Comparison of ENCODE assay signal across 18 cellular contexts in the genomic region with DNA sequence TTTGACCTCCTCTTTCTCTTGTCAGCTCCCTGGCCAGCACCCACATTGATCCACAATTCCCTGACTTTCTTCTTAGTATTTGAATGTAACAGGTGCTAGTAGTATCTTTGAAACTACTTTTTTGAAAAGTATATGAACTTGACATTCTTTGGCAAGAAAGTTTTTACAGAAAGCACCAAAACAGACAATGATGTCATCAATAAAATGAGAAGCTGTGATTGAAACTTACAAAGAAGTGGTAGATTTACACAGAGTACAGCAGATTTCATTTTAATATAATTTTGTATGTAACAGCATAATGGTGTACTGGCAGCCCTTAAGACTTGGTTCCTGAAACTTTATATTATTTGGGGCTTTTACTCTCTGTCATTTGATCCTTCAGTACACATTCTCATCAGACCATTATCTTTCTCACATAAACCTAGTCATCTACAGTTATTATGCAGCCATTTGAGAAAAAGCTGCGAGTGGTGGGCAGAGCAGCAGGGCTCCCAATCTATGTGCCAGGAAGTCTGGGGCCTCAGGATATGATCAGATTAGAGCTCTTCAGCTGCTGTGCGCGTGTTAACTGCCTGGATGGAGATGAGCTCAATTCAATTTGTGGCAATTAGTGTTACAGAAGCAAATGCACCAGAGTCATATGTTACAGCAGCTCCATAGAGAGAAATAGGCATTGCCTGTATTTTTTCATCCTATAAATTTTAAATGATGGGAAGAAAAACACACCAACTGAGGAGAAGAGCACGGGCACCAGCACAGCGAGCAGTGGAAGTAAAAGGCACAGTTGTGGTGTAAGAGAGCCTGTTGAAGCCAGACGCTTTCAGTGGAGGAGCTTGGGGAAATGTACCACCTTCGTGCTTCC.
A peak's percentile ranks its signal among the peaks of the same experiment; 100 is the strongest.
DNase-seq lines count a peak whose midpoint lies in the region; TF ChIP-seq lines count a peak whose summit lies in the region.
"Had no signal": no experiment of that assay in that cellular context is flagged by ENCODE, and none has a peak within 500 bp of the region (broad histone marks: within the 10 kb centered on the region; RNA-seq: fewer than 3 reads in every experiment).

No MANE protein-coding gene starts in this region.

- H3K4me3 ChIP-seq in SK-N-SH (ENCODE audit: low read depth in 2 of 2, low read length in 1 of 2) (no peak overlapping the region), neural progenitor cell (no peak overlapping the region)
- H3K4me3 ChIP-seq: breast epithelium, HAP-1, heart right ventricle, lower lobe of right lung, upper lobe of right lung had no signal

- peak overlapping the region; percentile 15 for H3K27ac Mint-ChIP-seq in neural progenitor cell
- H3K27ac Mint-ChIP-seq: activated CD4-positive, alpha-beta memory T cell treated with anti-CD3 and anti-CD28 coated beads for 36 hours had no signal

- H3K4me1 Mint-ChIP-seq in neural progenitor cell: peaks cover 8% of the 10 kb centered on the region

- H3K36me3 ChIP-seq in SK-N-SH (replicated peaks in 1 of 2; ENCODE audit: control insufficient read depth in 1 of 2, insufficient read depth in 2 of 2, low read length in 1 of 2): no peaks in the 10 kb centered on the region
- H3K36me3 ChIP-seq in neural progenitor cell: no peaks in the 10 kb centered on the region
- H3K36me3 ChIP-seq: breast epithelium, HAP-1, heart right ventricle, lower lobe of right lung, upper lobe of right lung had no signal

- DNase-seq in NCI-H524 (lab: John Stamatoyannopoulos, UW) (peak; percentile 40 to 57), NCI-H524 treated with DMSO at 0.1 percent for 48 hours (lab: John Stamatoyannopoulos, UW) (no peak), NCI-H2081 (lab: John Stamatoyannopoulos, UW) (peak; percentile 77 to 94), SK-N-SH (peak; percentile 60), neural progenitor cell (ENCODE audit: low spot score) (no peak), HCEC 1CT (no peak), DMS53 (lab: John Stamatoyannopoulos, UW) (no peak)
- no peak for DNase-seq in activated CD4-positive, alpha-beta T cell treated with anti-CD3 and anti-CD28 coated beads, Interleukin-2, amount 50 U/mL, for 4 hours
- DNase-seq: 8988T; activated CD4-positive, alpha-beta memory T cell treated with anti-CD3 and anti-CD28 coated beads for 36 hours; activated gamma-delta T cell treated with Interleukin-2 at 50 U/mL for 16 hours; Calu3; heart right ventricle; IMR-90; lower lobe of right lung; upper lobe of right lung had no signal

- TF ChIP-seq RAD21 in SK-N-SH (IDR thresholded peaks at IDR 0.05; ENCODE audit: low read length): peak; percentile 39

- peaks cover 1% of the 10 kb centered on the region for H3K36me3 Mint-ChIP-seq in neural progenitor cell

- H3K9ac ChIP-seq in SK-N-SH (no peak overlapping the region), neural progenitor cell (no peak overlapping the region)

- TF ChIP-seq EP300 in SK-N-SH (IDR thresholded peaks at IDR 0.05; ENCODE audit: borderline replicate concordance in 1 of 2, low read depth in 1 of 2, low read length in 1 of 2): peak in 1 of 2 experiments; percentile 99; a peak in 2 of 4 replicates

- no peaks in the 10 kb centered on the region for H3K9me3 ChIP-seq in SK-N-SH
- H3K9me3 ChIP-seq in neural progenitor cell (ENCODE audit: low read depth): no peaks in the 10 kb centered on the region
- H3K9me3 ChIP-seq: breast epithelium, HAP-1, heart right ventricle, lower lobe of right lung, upper lobe of right lung had no signal

- no peak overlapping the region for H3K4me3 Mint-ChIP-seq in neural progenitor cell
- H3K4me3 Mint-ChIP-seq: activated CD4-positive, alpha-beta memory T cell treated with anti-CD3 and anti-CD28 coated beads for 36 hours had no signal

- H3K4me2 ChIP-seq in SK-N-SH (peak overlapping the region; percentile 26; the same call in 1 of the 2 replicates), neural progenitor cell (no peak overlapping the region)

- H3K9me3 Mint-ChIP-seq in neural progenitor cell: no peaks in the 10 kb centered on the region
- H3K9me3 Mint-ChIP-seq: activated CD4-positive, alpha-beta memory T cell treated with anti-CD3 and anti-CD28 coated beads for 36 hours had no signal

- no peaks in the 10 kb centered on the region for H3K9me2 ChIP-seq in SK-N-SH

- H3K27me3 Mint-ChIP-seq in neural progenitor cell (ENCODE audit: insufficient read depth, low read depth): no peaks in the 10 kb centered on the region
- H3K27me3 Mint-ChIP-seq: activated CD4-positive, alpha-beta memory T cell treated with anti-CD3 and anti-CD28 coated beads for 36 hours had no signal

- H3K79me2 ChIP-seq in SK-N-SH (ENCODE audit: insufficient read depth) (no peaks in the 10 kb centered on the region), neural progenitor cell (ENCODE audit: low read depth) (no peaks in the 10 kb centered on the region)

- CTCF ChIA-PET in SK-N-SH (lab: Yijun Ruan, JAX): interaction anchor here (0.6 to 3.4 kb wide), 22 partner anchors 11 to 371 kb away, joined by 3 to 25 read pairs (median 4); partner anchors contain the start of gene NREP

- POLR2A ChIA-PET in SK-N-SH (lab: Yijun Ruan, JAX): interaction anchor here (0.6 to 2.1 kb wide), 12 partner anchors 16 to 372 kb away, joined by 3 to 22 read pairs (median 5); partner anchors contain the start of genes CAMK4 and STARD4

- H3F3A ChIP-seq in SK-N-SH (replicated peaks; ENCODE audit: insufficient read depth) (no peaks in the 10 kb centered on the region), neural progenitor cell (ENCODE audit: low read depth) (no peaks in the 10 kb centered on the region)

- H2AFZ ChIP-seq in SK-N-SH (ENCODE audit: low read depth): peak overlapping the region; percentile 67
- H2AFZ ChIP-seq in neural progenitor cell (replicated peaks): no peak overlapping the region

- H4K20me1 ChIP-seq in SK-N-SH (ENCODE audit: insufficient read depth): no peaks in the 10 kb centered on the region
- H4K20me1 ChIP-seq in neural progenitor cell (ENCODE audit: low read depth): no peaks in the 10 kb centered on the region

- TF ChIP-seq CTCF in SK-N-SH (IDR thresholded peaks at IDR 0.05) (no peak), neural progenitor cell (IDR thresholded peaks at IDR 0.05) (no peak)

- 24% methylated on average over 7 of the region's 7 CpGs for WGBS in SK-N-SH (ENCODE audit: low lambda C conversion rate)

- peak overlapping the region; percentile 40 to 100 for H3K27ac ChIP-seq in SK-N-SH (ENCODE audit: low read depth in 2 of 2, low read length in 1 of 2)
- no peak overlapping the region for H3K27ac ChIP-seq in neural progenitor cell
- H3K27ac ChIP-seq: breast epithelium, heart right ventricle, lower lobe of right lung, upper lobe of right lung had no signal

- H3K27me3 ChIP-seq in SK-N-SH (ENCODE audit: insufficient read depth): no peaks in the 10 kb centered on the region
- H3K27me3 ChIP-seq in neural progenitor cell: no peaks in the 10 kb centered on the region
- H3K27me3 ChIP-seq: breast epithelium, heart right ventricle, upper lobe of right lung had no signal

- H3K4me1 ChIP-seq in SK-N-SH (ENCODE audit: control insufficient read depth in 1 of 2, insufficient read depth in 2 of 2, low read depth in 1 of 2, low read length in 1 of 2) (peaks cover 18 to 49% of the 10 kb centered on the region in 2 experiments; a peak in 3 of 4 replicates), neural progenitor cell (no peaks in the 10 kb centered on the region)
- H3K4me1 ChIP-seq: breast epithelium, heart right ventricle, lower lobe of right lung, upper lobe of right lung had no signal

TF ChIP-seq in SK-N-SH, 30 proteins besides CTCF, POLR2A, EP300 and RAD21 (continues in another document):
- TF ChIP-seq GATA2 (CRISPR knock-in tag; IDR thresholded peaks at IDR 0.05) (peak; percentile 98), NRF1 (IDR thresholded peaks at IDR 0.05; ENCODE audit: low read depth, low read length) (no peak), NFIC (IDR thresholded peaks at IDR 0.05; ENCODE audit: borderline replicate concordance) (peak; percentile 45; the same call in 1 of the 2 replicates), POLR2AphosphoS5 (IDR thresholded peaks at IDR 0.05; ENCODE audit: low read depth, low read length) (peak; percentile 55; the same call in 1 of the 2 replicates), EZH2phosphoT487 (IDR thresholded peaks at IDR 0.05; ENCODE audit: borderline replicate concordance, low read depth) (no peak), ZBTB33 (IDR thresholded peaks at IDR 0.05; ENCODE audit: borderline replicate concordance, low read depth) (no peak), YY1 (IDR thresholded peaks at IDR 0.05; ENCODE audit: low read depth) (no peak), TCF12 (IDR thresholded peaks at IDR 0.05) (peak; percentile 73), TEAD4 (IDR thresholded peaks at IDR 0.05; ENCODE audit: borderline replicate concordance, insufficient read depth) (peak; percentile 81), CHD2 (IDR thresholded peaks at IDR 0.05; ENCODE audit: low read length, partially characterized antibody) (peak; percentile 87), SMC3 (IDR thresholded peaks at IDR 0.05; ENCODE audit: low read depth, low read length) (peak; percentile 11; the same call in 1 of the 2 replicates)
- TF ChIP-seq, protein P1, sequence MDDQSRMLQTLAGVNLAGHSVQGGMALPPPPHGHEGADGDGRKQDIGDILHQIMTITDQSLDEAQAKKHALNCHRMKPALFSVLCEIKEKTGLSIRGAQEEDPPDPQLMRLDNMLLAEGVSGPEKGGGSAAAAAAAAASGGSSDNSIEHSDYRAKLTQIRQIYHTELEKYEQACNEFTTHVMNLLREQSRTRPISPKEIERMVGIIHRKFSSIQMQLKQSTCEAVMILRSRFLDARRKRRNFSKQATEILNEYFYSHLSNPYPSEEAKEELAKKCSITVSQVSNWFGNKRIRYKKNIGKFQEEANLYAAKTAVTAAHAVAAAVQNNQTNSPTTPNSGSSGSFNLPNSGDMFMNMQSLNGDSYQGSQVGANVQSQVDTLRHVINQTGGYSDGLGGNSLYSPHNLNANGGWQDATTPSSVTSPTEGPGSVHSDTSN (IDR thresholded peaks at IDR 0.05): peak; percentile 21; the same call in 1 of the 2 replicates

Comparison
In these comparisons a context has a peak if more than half of its experiments do, and no peak if none do; other contexts are left out.
1. DNase-seq: peak in NCI-H524 (2 of 2), NCI-H2081 (2 of 2) and SK-N-SH (single experiment); none in NCI-H524 treated with DMSO at 0.1 percent for 48 hours (single experiment), neural progenitor cell (single experiment), HCEC 1CT (single experiment), activated CD4-positive, alpha-beta T cell treated with anti-CD3 and anti-CD28 coated beads, Interleukin-2, amount 50 U/mL, for 4 hours (0 of 2) and DMS53 (single experiment).